In genomic region chrX:118864063-118864630, GRCh38 we compare ENCODE assay signal across 28 cellular contexts. TPM values are rescaled to one million over a fixed set of nuclear protein-coding genes. Genes with fewer than 3 reads are reported as not detected.
"Had no signal": no experiment of that assay in that cellular context is flagged by ENCODE, and none has a peak within 500 bp of the region (broad histone marks: within the 10 kb centered on the region; RNA-seq: fewer than 3 reads in every experiment).

No MANE protein-coding gene starts in this region.

- H3K27ac ChIP-seq: body of pancreas, SK-N-MC, VCaP had no signal

- H3K9me3 ChIP-seq: ascending aorta, body of pancreas had no signal

- H3K36me3 ChIP-seq: ascending aorta had no signal

- H3K4me1 ChIP-seq: ascending aorta, body of pancreas had no signal

- ATAC-seq: activated naive CD4-positive, alpha-beta T cell treated with anti-CD3 and anti-CD28 coated beads, Interleukin-2, amount 50 U/mL, for 72 hours; activated naive CD8-positive, alpha-beta T cell treated with anti-CD3 and anti-CD28 coated beads, Interleukin-2, amount 50 U/mL, for 24 hours; activated T-cell treated with anti-CD3 and anti-CD28 coated beads, Interleukin-2, amount 50 U/mL, for 4 hours; body of pancreas; T-cell had no signal

- H3K4me3 ChIP-seq: ascending aorta, body of pancreas, SK-N-MC had no signal

- DNase-seq: activated CD4-positive, alpha-beta memory T cell treated with anti-CD3 and anti-CD28 coated beads for 36 hours; activated CD4-positive, alpha-beta T cell treated with anti-CD3 and anti-CD28 coated beads, Interleukin-2, amount 10 ng/mL, durations not matched to agents 7 days and 5 days; activated CD4-positive, CD25-positive, alpha-beta regulatory T cell; activated CD8-positive, alpha-beta memory T cell treated with anti-CD3 and anti-CD28 coated beads for 24 hours; activated effector memory CD4-positive, alpha-beta T cell treated with anti-CD3 and anti-CD28 coated beads, Interleukin-2, amount 50 U/mL, for 16 hours; activated naive CD4-positive, alpha-beta T cell treated with Interleukin-2 at 50 U/mL for 16 hours; activated naive CD8-positive, alpha-beta T cell treated with anti-CD3 and anti-CD28 coated beads, Interleukin-2, amount 50 U/mL, for 24 hours; activated T-cell treated with anti-CD3 and anti-CD28 coated beads, Interleukin-2, amount 50 U/mL, for 4 hours; amniotic stem cell; body of pancreas; central memory CD4-positive, alpha-beta T cell; MM.1S; NCI-H1105 treated with DMSO at 0.1 percent for 48 hours; NCI-H1436 treated with DMSO at 0.1 percent for 48 hours; NCI-H2029; NCI-H2107; NCI-H2171 treated with DMSO at 0.1 percent for 48 hours; NCI-H226; NCI-H526; NCI-H82; T-cell; T-helper 2 cell; T1000 had no signal

- H3K27me3 ChIP-seq: ascending aorta, body of pancreas had no signal

RNA-seq across cellular contexts. Expression of gene ZCCHC12, which starts 40.5 kb away (rescaled TPM):
- total RNA-seq: activated CD4-positive, alpha-beta T cell treated with anti-CD3 and anti-CD28 coated beads, Interleukin-2, amount 10 ng/mL, durations not matched to agents 7 days and 5 days; ascending aorta; RPMI7951 had no signal
